Comparison of ENCODE assay signal across 11 cellular contexts in genomic region chr14:50347521-50347920, GRCh38. TPM values are rescaled to one million over a fixed set of nuclear protein-coding genes. Genes with fewer than 3 reads are reported as not detected.
A peak's percentile ranks its signal among the peaks of the same experiment; 100 is the strongest.
DNase-seq lines count a peak whose midpoint lies in the region; FAIRE-seq and TF ChIP-seq lines count a peak whose summit lies in the region.
"Had no signal": no experiment of that assay in that cellular context is flagged by ENCODE, and none has a peak within 500 bp of the region (broad histone marks: within the 10 kb centered on the region; RNA-seq: fewer than 3 reads in every experiment).

No MANE protein-coding gene starts in this region.

- no peak for TF ChIP-seq CTCF in AG10803 (conservative IDR thresholded peaks at IDR 0.05; ENCODE audit: low read length)

- DNase-seq in AG10803 (ENCODE audit: low read depth) = peak; percentile 69
- DNase-seq in M059J (ENCODE audit: low read depth) = peak; percentile 60
- DNase-seq in dedifferentiated amniotic fluid mesenchymal stem cell (ENCODE audit: extremely low spot score) = peak; percentile 36
- DNase-seq in non-pigmented ciliary epithelial cell (ENCODE audit: low read depth) = peak; percentile 34
- DNase-seq in activated CD4-positive, alpha-beta T cell treated with anti-CD3 and anti-CD28 coated beads for 1 hour = no peak
- no peak for DNase-seq in NCI-H2081 (lab: John Stamatoyannopoulos, UW)
- DNase-seq in NK-92 treated with Interleukin-12 subunit alpha and Interleukin-12 subunit beta, amount 100 ng/mL, for 24 hours (lab: John Stamatoyannopoulos, UW) = no peak
- no peak for DNase-seq in frontal cortex (ENCODE audit: low spot score in 2 of 2)
- DNase-seq: activated T-cell treated with anti-CD3 and anti-CD28 coated beads, Interleukin-2, amount 50 U/mL, for 48 hours; C1 segment of cervical spinal cord had no signal

- FAIRE-seq in frontal cortex (lab: Jason Lieb, UNC) = no peak

- H3K4me3 ChIP-seq in AG10803 (ENCODE audit: low read length) = no peak overlapping the region
- H3K4me3 ChIP-seq: coronary artery had no signal

RNA-seq across cellular contexts. Expression of gene DMAC2L, which starts 35.4 kb away (rescaled TPM):
- 5.5 and 16.8 TPM in 2 replicates for total RNA-seq in M059J (2014; rRNA removed; shearing (Covaris generic))
- total RNA-seq in frontal cortex = 7.7 TPM

RNA-seq across cellular contexts. Expression of gene L2HGDH, which starts 35.5 kb away (rescaled TPM):
- 4.3 and 9.9 TPM in 2 replicates for total RNA-seq in M059J (2014; rRNA removed; shearing (Covaris generic))
- total RNA-seq in frontal cortex = 18.3 TPM

RNA-seq across cellular contexts. Expression of gene CDKL1, which starts 49.2 kb away (rescaled TPM):
- 1.7 and 3.7 TPM in 2 replicates for total RNA-seq in M059J (2014; rRNA removed; shearing (Covaris generic))
- total RNA-seq in frontal cortex = 10.2 TPM

Comparison
In these comparisons a context has a peak if more than half of its experiments do, and no peak if none do; other contexts are left out.
1. DNase-seq: peak in AG10803 (single experiment), M059J (single experiment), dedifferentiated amniotic fluid mesenchymal stem cell (single experiment) and non-pigmented ciliary epithelial cell (single experiment); none in activated CD4-positive, alpha-beta T cell treated with anti-CD3 and anti-CD28 coated beads for 1 hour (single experiment), NCI-H2081 (0 of 2), NK-92 treated with Interleukin-12 subunit alpha and Interleukin-12 subunit beta, amount 100 ng/mL, for 24 hours (single experiment) and frontal cortex (0 of 2).